In the genomic region with DNA sequence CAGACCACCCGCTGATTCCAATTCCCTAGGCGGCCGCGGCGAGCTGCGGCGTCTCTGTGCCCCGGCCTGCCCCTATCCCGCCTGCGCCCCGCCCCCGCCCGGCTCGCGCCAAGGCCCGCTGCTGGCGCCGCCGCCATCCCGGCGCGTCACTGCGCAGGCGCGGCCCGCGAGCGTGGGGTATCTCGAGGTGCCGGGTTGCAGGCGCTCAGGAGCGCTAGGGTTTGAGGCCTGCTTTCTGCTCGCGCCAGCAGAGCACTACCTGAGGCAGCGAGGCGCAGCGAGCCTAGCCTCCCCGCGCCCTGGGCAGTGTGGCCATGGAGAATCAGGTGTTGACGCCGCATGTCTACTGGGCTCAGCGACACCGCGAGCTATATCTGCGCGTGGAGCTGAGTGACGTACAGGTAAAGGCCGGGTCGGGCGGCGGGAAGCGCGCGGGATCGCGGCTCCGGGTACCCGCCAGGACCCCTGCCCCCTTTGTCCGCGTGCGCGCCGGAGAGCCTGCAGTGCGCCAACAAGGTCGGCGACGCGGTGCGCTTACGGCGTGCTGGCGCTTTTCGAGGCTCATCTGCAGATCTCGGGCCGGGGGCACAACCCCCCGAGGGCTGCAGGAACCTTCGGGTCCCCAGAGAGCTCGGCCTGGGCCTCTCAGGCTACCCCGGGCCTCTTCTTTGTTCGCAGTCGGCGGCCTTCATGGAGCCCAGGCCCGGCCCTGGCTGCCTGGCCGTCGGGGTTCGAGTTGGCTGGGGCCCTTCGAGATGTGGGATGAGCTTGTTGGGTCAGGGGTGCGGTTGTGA, we compare ENCODE assay signal across 1 cellular context.
A peak's percentile ranks its signal among the peaks of the same experiment; 100 is the strongest.
TF ChIP-seq lines count a peak whose summit lies in the region.

TSS of gene HACD3 (plus strand) at position 146 of the 794 bp plus-strand sequence. CDS start at position 315, 169 bp downstream.

TF ChIP-seq in HepG2, 621 proteins besides CTCF, POLR2A, EP300 and RAD21 (continued from another document and continues in another):
- TF ChIP-seq, protein P1, sequence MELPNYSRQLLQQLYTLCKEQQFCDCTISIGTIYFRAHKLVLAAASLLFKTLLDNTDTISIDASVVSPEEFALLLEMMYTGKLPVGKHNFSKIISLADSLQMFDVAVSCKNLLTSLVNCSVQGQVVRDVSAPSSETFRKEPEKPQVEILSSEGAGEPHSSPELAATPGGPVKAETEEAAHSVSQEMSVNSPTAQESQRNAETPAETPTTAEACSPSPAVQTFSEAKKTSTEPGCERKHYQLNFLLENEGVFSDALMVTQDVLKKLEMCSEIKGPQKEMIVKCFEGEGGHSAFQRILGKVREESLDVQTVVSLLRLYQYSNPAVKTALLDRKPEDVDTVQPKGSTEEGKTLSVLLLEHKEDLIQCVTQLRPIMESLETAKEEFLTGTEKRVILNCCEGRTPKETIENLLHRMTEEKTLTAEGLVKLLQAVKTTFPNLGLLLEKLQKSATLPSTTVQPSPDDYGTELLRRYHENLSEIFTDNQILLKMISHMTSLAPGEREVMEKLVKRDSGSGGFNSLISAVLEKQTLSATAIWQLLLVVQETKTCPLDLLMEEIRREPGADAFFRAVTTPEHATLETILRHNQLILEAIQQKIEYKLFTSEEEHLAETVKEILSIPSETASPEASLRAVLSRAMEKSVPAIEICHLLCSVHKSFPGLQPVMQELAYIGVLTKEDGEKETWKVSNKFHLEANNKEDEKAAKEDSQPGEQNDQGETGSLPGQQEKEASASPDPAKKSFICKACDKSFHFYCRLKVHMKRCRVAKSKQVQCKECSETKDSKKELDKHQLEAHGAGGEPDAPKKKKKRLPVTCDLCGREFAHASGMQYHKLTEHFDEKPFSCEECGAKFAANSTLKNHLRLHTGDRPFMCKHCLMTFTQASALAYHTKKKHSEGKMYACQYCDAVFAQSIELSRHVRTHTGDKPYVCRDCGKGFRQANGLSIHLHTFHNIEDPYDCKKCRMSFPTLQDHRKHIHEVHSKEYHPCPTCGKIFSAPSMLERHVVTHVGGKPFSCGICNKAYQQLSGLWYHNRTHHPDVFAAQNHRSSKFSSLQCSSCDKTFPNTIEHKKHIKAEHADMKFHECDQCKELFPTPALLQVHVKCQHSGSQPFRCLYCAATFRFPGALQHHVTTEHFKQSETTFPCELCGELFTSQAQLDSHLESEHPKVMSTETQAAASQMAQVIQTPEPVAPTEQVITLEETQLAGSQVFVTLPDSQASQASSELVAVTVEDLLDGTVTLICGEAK (IDR thresholded peaks at IDR 0.05): no peak
- TF ChIP-seq, protein P1 (CRISPR knock-in tag; IDR thresholded peaks at IDR 0.05): peak; percentile 90
- TF ChIP-seq PAF1 (CRISPR knock-in tag; IDR thresholded peaks at IDR 0.05): no peak
- TF ChIP-seq ARNTL (CRISPR knock-in tag; IDR thresholded peaks at IDR 0.05): peak; percentile 79; the same call in 1 of the 2 replicates
- TF ChIP-seq MIER3 (CRISPR knock-in tag; IDR thresholded peaks at IDR 0.05; ENCODE audit: borderline replicate concordance): no peak
- 0 out of 2 replicates have a peak, but pooled peaks have one; percentile 61 for TF ChIP-seq ZNF841 (CRISPR knock-in tag; IDR thresholded peaks at IDR 0.05; ENCODE audit: borderline replicate concordance)
- no peak for TF ChIP-seq ZBTB2 (CRISPR knock-in tag; IDR thresholded peaks at IDR 0.05; ENCODE audit: low read depth)
- no peak; the same call in 1 of the 2 replicates for TF ChIP-seq SIX1 (CRISPR knock-in tag; IDR thresholded peaks at IDR 0.05; ENCODE audit: borderline replicate concordance)
- TF ChIP-seq ZNF816 (CRISPR knock-in tag; IDR thresholded peaks at IDR 0.05; ENCODE audit: borderline replicate concordance): peak; percentile 78; the same call in 1 of the 2 replicates
- no peak for TF ChIP-seq ZNF207 (IDR thresholded peaks at IDR 0.05; ENCODE audit: borderline replicate concordance)
- TF ChIP-seq ZNF790 (CRISPR knock-in tag; IDR thresholded peaks at IDR 0.05; ENCODE audit: borderline replicate concordance): peak; percentile 94; the same call in 1 of the 2 replicates
- peak; percentile 47; the same call in 1 of the 2 replicates for TF ChIP-seq ZBTB20 (CRISPR knock-in tag; IDR thresholded peaks at IDR 0.05; ENCODE audit: borderline replicate concordance, low read depth)
- TF ChIP-seq, protein P2, sequence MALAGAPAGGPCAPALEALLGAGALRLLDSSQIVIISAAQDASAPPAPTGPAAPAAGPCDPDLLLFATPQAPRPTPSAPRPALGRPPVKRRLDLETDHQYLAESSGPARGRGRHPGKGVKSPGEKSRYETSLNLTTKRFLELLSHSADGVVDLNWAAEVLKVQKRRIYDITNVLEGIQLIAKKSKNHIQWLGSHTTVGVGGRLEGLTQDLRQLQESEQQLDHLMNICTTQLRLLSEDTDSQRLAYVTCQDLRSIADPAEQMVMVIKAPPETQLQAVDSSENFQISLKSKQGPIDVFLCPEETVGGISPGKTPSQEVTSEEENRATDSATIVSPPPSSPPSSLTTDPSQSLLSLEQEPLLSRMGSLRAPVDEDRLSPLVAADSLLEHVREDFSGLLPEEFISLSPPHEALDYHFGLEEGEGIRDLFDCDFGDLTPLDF (CRISPR knock-in tag; IDR thresholded peaks at IDR 0.05): peak; percentile 83
- TF ChIP-seq MBD4 (IDR thresholded peaks at IDR 0.05; ENCODE audit: borderline replicate concordance, low read length): no peak
- TF ChIP-seq NPAS2 (CRISPR knock-in tag; IDR thresholded peaks at IDR 0.05; ENCODE audit: borderline replicate concordance): no peak
- TF ChIP-seq HES4 (CRISPR knock-in tag; IDR thresholded peaks at IDR 0.05; ENCODE audit: borderline replicate concordance): peak; percentile 93
- TF ChIP-seq ZFP41 (CRISPR knock-in tag; IDR thresholded peaks at IDR 0.05; ENCODE audit: borderline replicate concordance): peak; percentile 77; the same call in 1 of the 2 replicates
- peak; percentile 94 for TF ChIP-seq ZFP82 (CRISPR knock-in tag; IDR thresholded peaks at IDR 0.05; ENCODE audit: borderline replicate concordance)
- TF ChIP-seq REPIN1 (CRISPR knock-in tag; IDR thresholded peaks at IDR 0.05; ENCODE audit: borderline replicate concordance, low read depth): no peak
- peak; percentile 92 for TF ChIP-seq NFKB2 (CRISPR knock-in tag; IDR thresholded peaks at IDR 0.05; ENCODE audit: borderline replicate concordance)
- TF ChIP-seq ZNF530 (CRISPR knock-in tag; IDR thresholded peaks at IDR 0.05; ENCODE audit: low read depth): no peak
- TF ChIP-seq ZNF550 (CRISPR knock-in tag; IDR thresholded peaks at IDR 0.05; ENCODE audit: borderline replicate concordance): peak; percentile 76; the same call in 1 of the 2 replicates
- no peak for TF ChIP-seq ZNF10 (CRISPR knock-in tag; IDR thresholded peaks at IDR 0.05; ENCODE audit: borderline replicate concordance, low read depth)
- peak; percentile 67; the same call in 1 of the 2 replicates for TF ChIP-seq ZNF335 (CRISPR knock-in tag; IDR thresholded peaks at IDR 0.05)
- no peak for TF ChIP-seq ZNF121 (CRISPR knock-in tag; IDR thresholded peaks at IDR 0.05)
- TF ChIP-seq POLR2G (IDR thresholded peaks at IDR 0.05; ENCODE audit: low read depth, low read length): peak; percentile 73; the same call in 1 of the 2 replicates
- TF ChIP-seq ZNF776 (CRISPR knock-in tag; IDR thresholded peaks at IDR 0.05): peak; percentile 91; the same call in 1 of the 2 replicates
- peak; percentile 96 for TF ChIP-seq NRL (CRISPR knock-in tag; IDR thresholded peaks at IDR 0.05; ENCODE audit: borderline replicate concordance)
- TF ChIP-seq DPF2 (CRISPR knock-in tag; IDR thresholded peaks at IDR 0.05; ENCODE audit: borderline replicate concordance, low read depth): no peak
- peak; percentile 51; the same call in 1 of the 2 replicates for TF ChIP-seq KDM3A (CRISPR knock-in tag; IDR thresholded peaks at IDR 0.05; ENCODE audit: low read depth)
- TF ChIP-seq ZNF710 (CRISPR knock-in tag; IDR thresholded peaks at IDR 0.05; ENCODE audit: borderline replicate concordance): no peak
- peak; percentile 91; the same call in 1 of the 2 replicates for TF ChIP-seq ISX (CRISPR knock-in tag; conservative IDR thresholded peaks at IDR 0.05)
- TF ChIP-seq, protein P3, sequence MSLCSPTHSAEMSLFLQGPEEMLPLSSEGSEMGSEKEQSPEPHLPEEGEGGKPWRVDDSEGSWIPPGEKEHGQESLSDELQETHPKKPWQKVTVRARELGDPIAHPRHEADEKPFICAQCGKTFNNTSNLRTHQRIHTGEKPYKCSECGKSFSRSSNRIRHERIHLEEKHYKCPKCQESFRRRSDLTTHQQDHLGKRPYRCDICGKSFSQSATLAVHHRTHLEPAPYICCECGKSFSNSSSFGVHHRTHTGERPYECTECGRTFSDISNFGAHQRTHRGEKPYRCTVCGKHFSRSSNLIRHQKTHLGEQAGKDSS (CRISPR knock-in tag; IDR thresholded peaks at IDR 0.05; ENCODE audit: borderline replicate concordance, low read depth): peak; percentile 83; the same call in 1 of the 2 replicates
- peak; percentile 94 for TF ChIP-seq ARHGAP35 (CRISPR knock-in tag; IDR thresholded peaks at IDR 0.05; ENCODE audit: borderline replicate concordance)
- TF ChIP-seq, protein P4, sequence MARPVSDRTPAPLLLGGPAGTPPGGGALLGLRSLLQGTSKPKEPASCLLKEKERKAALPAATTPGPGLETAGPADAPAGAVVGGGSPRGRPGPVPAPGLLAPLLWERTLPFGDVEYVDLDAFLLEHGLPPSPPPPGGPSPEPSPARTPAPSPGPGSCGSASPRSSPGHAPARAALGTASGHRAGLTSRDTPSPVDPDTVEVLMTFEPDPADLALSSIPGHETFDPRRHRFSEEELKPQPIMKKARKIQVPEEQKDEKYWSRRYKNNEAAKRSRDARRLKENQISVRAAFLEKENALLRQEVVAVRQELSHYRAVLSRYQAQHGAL (CRISPR knock-in tag; IDR thresholded peaks at IDR 0.05; ENCODE audit: not compliant biosample characterization): peak; percentile 71
- TF ChIP-seq PCBP1 (IDR thresholded peaks at IDR 0.05; ENCODE audit: borderline replicate concordance, low read depth, low read length): no peak
- no peak for TF ChIP-seq PHB2 (IDR thresholded peaks at IDR 0.05; ENCODE audit: partially characterized antibody)
- peak; percentile 39; the same call in 1 of the 2 replicates for TF ChIP-seq CBX5 (CRISPR knock-in tag; IDR thresholded peaks at IDR 0.05; ENCODE audit: borderline replicate concordance)
- peak; percentile 99 for TF ChIP-seq ZNF225 (CRISPR knock-in tag; IDR thresholded peaks at IDR 0.05)
- no peak for TF ChIP-seq SMARCC2 (IDR thresholded peaks at IDR 0.05)
- TF ChIP-seq ZSCAN25 (CRISPR knock-in tag; IDR thresholded peaks at IDR 0.05): no peak
- TF ChIP-seq, protein P5, sequence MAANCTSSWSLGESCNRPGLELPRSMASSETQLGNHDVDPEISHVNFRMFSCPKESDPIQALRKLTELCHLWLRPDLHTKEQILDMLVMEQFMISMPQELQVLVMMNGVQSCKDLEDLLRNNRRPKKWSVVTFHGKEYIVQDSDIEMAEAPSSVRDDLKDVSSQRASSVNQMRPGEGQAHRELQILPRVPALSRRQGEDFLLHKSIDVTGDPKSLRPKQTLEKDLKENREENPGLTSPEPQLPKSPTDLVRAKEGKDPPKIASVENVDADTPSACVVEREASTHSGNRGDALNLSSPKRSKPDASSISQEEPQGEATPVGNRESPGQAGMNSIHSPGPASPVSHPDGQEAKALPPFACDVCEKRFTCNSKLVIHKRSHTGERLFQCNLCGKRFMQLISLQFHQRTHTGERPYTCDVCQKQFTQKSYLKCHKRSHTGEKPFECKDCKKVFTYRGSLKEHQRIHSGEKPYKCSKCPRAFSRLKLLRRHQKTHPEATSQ (CRISPR knock-in tag; IDR thresholded peaks at IDR 0.05; ENCODE audit: borderline replicate concordance): no peak
- TF ChIP-seq JDP2 (CRISPR knock-in tag; IDR thresholded peaks at IDR 0.05; ENCODE audit: borderline replicate concordance): no peak; the same call in 1 of the 2 replicates
- TF ChIP-seq FLYWCH1 (CRISPR knock-in tag; IDR thresholded peaks at IDR 0.05): no peak
- TF ChIP-seq ARNT (IDR thresholded peaks at IDR 0.05): no peak
